ENCODE assay signal across 8 cellular contexts in genomic region chr5:110727025-110727314, GRCh38. TPM values are rescaled to one million over a fixed set of nuclear protein-coding genes. Genes with fewer than 3 reads are reported as not detected.
A peak's percentile ranks its signal among the peaks of the same experiment; 100 is the strongest.
DNase-seq lines count a peak whose midpoint lies in the region; ATAC-seq and TF ChIP-seq lines count a peak whose summit lies in the region.

No MANE protein-coding gene starts in this region.

- H3K4me3 ChIP-seq in NT2/D1 (ENCODE audit: insufficient read length, low read depth) (peak overlapping the region; percentile 55), endocrine pancreas (ENCODE audit: control insufficient read depth, insufficient read depth, low read length) (peak overlapping the region; percentile 94), neural cell (ENCODE audit: low read length) (peak overlapping the region; percentile 62)

- peak overlapping the region; percentile 62 for H2AFZ ChIP-seq in neural cell (ENCODE audit: low read depth, low read length)

- H3K4me1 ChIP-seq in NT2/D1 (ENCODE audit: insufficient read depth, insufficient read length) (no peaks in the 10 kb centered on the region), endocrine pancreas (ENCODE audit: control insufficient read depth, insufficient read depth, low read length) (no peaks in the 10 kb centered on the region)

- H3F3A ChIP-seq in neural cell (ENCODE audit: insufficient read depth, low read length, poor library complexity, severe bottlenecking) = no peaks in the 10 kb centered on the region

- no peaks in the 10 kb centered on the region for H4K20me1 ChIP-seq in neural cell (ENCODE audit: insufficient read depth)

- ATAC-seq in GM18519 (IDR thresholded peaks at IDR 0.05; ENCODE audit: low FRiP score, unreplicated experiment) (peak; percentile 11), HG02678 (IDR thresholded peaks at IDR 0.05; ENCODE audit: unreplicated experiment) (peak; percentile 72)

- H3K36me3 ChIP-seq in NT2/D1 (ENCODE audit: insufficient read depth, insufficient read length, low read length) = no peaks in the 10 kb centered on the region
- H3K36me3 ChIP-seq in endocrine pancreas (ENCODE audit: control insufficient read depth, insufficient read depth, low read length) = no peaks in the 10 kb centered on the region
- no peaks in the 10 kb centered on the region for H3K36me3 ChIP-seq in neural cell (ENCODE audit: insufficient read depth, low read length)

- no peak for TF ChIP-seq EP300 in neural cell (conservative IDR thresholded peaks at IDR 0.05; ENCODE audit: poor library complexity, severe bottlenecking)

- H3K27me3 ChIP-seq in NT2/D1 (ENCODE audit: insufficient read depth, insufficient read length) (no peaks in the 10 kb centered on the region), endocrine pancreas (ENCODE audit: control insufficient read depth, insufficient read depth, low read length) (no peaks in the 10 kb centered on the region), neural cell (ENCODE audit: insufficient read depth, low read depth, low read length) (no peaks in the 10 kb centered on the region)

- DNase-seq in NT2/D1 (ENCODE audit: low read depth, low spot score) (no peak), KG1 (lab: John Stamatoyannopoulos, UW) (no peak), GM13977 (ENCODE audit: low spot score) (no peak), retina (no peak)

- no peak overlapping the region for H3K4me2 ChIP-seq in neural cell (ENCODE audit: low read length)

- TF ChIP-seq CTCF in neural cell (IDR thresholded peaks at IDR 0.05; ENCODE audit: poor library complexity, severe bottlenecking) (no peak), GM13977 (IDR thresholded peaks at IDR 0.05; ENCODE audit: extremely low read depth, insufficient read depth, missing control alignments) (no peak)

- no peaks in the 10 kb centered on the region; the same call in 1 of the 2 replicates for H3K9me3 ChIP-seq in NT2/D1 (ENCODE audit: insufficient read depth, low read length)
- H3K9me3 ChIP-seq in endocrine pancreas (ENCODE audit: control insufficient read depth, low read length) = no peaks in the 10 kb centered on the region
- no peaks in the 10 kb centered on the region for H3K9me3 ChIP-seq in neural cell (ENCODE audit: low read length)

- no peaks in the 10 kb centered on the region for H3K79me2 ChIP-seq in neural cell (replicated peaks; ENCODE audit: insufficient read depth, low read length)

- in situ Hi-C loops in GM13977 (cut with MboI; ENCODE audit: low pct_unique_long_range_greater_than_20kb, low sequenced_read_pairs, unreplicated experiment) = loop anchor here (25.0 kb wide), 1 partner anchor 535 kb away; no protein-coding TSS in a partner anchor

- no peak overlapping the region for H3K27ac ChIP-seq in neural cell (ENCODE audit: low read length)

- H3K9ac ChIP-seq in NT2/D1 (ENCODE audit: insufficient read length, low read depth) (no peak overlapping the region), endocrine pancreas (ENCODE audit: control insufficient read depth, insufficient read depth, low read length) (peak overlapping the region; percentile 45), neural cell (ENCODE audit: low read length) (peak overlapping the region; percentile 43)

- no peak for TF ChIP-seq RAD21 in neural cell (conservative IDR thresholded peaks at IDR 0.05)

- no peaks in the 10 kb centered on the region for H3K9me2 ChIP-seq in neural cell (ENCODE audit: insufficient read depth, low read length)

TF ChIP-seq in neural cell, 6 proteins besides CTCF, POLR2A, EP300 and RAD21:
- TF ChIP-seq MXI1 (conservative IDR thresholded peaks at IDR 0.05; ENCODE audit: poor library complexity, severe bottlenecking) (no peak), EZH2 (IDR thresholded peaks at IDR 0.05; ENCODE audit: borderline replicate concordance, insufficient read depth, low read length, poor library complexity, severe bottlenecking) (no peak), REST (IDR thresholded peaks at IDR 0.05; ENCODE audit: borderline replicate concordance) (no peak), TAF1 (IDR thresholded peaks at IDR 0.05; ENCODE audit: low read depth) (no peak), SMC3 (conservative IDR thresholded peaks at IDR 0.05; ENCODE audit: poor library complexity) (no peak), POLR2AphosphoS5 (IDR thresholded peaks at IDR 0.05) (no peak)
TF ChIP-seq in neural cell: peak in this region for 0.

RNA-seq across cellular contexts. Expression of gene TMEM232, which starts 0.5 kb away (rescaled TPM):
- polyA plus RNA-seq in neural cell = 7.4 and 8.9 TPM in 2 replicates
- polyA minus RNA-seq in neural cell = 26.3 and 36.6 TPM in 2 replicates

RNA-seq across cellular contexts. Expression of gene SLC25A46, which starts 11.8 kb away (rescaled TPM):
- polyA plus RNA-seq in neural cell = 109 and 118 TPM in 2 replicates
- 188 and 197 TPM in 2 replicates for polyA minus RNA-seq in neural cell
